27 cellular contexts compared by ENCODE assay signal in the genomic region with DNA sequence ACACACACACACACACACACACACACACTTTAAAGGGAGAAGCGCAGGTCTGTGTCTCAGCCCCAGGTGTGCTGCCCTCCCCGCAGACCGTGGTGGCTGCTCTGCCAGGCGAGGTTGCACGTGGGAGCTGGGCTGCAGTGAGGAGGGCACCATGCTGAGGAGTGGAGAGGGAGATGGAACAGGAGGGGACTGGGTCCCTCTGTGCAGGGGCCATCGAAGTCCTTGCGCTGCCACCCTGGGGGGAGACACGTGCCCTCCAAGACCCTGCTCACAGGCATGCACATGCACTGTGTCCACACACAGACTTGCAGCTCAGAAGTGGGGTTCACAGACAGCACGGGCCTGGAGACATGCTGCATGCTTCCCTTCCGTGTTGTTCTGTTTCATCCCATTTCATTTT.
"Had no signal": no experiment of that assay in that cellular context is flagged by ENCODE, and none has a peak within 500 bp of the region (broad histone marks: within the 10 kb centered on the region; RNA-seq: fewer than 3 reads in every experiment).

No MANE protein-coding gene starts in this region.

- H3K36me3 Mint-ChIP-seq: stimulated activated effector memory CD8-positive, alpha-beta T cell treated with anti-CD3 and anti-CD28 coated beads, Interleukin-12 subunit alpha, Interleukin-12 subunit beta, amount 100 ng/mL, for 72 hours had no signal

- H3K4me3 ChIP-seq: esophagus muscularis mucosa, left ventricle myocardium inferior, lung, mucosa of descending colon, prostate gland, smooth muscle cell, stomach, thyroid gland had no signal

- H3K27ac ChIP-seq: esophagus muscularis mucosa, left ventricle myocardium inferior, prostate gland, stomach, thyroid gland had no signal

- ATAC-seq: left colon; mucosa of descending colon; right cardiac atrium; stimulated activated effector memory CD8-positive, alpha-beta T cell treated with anti-CD3 and anti-CD28 coated beads, Interleukin-12 subunit alpha, Interleukin-12 subunit beta, amount 100 ng/mL, for 72 hours had no signal

- H3K27me3 ChIP-seq: esophagus muscularis mucosa, stomach, thyroid gland had no signal

- H3K4me2 ChIP-seq: smooth muscle cell had no signal

- H3K27ac Mint-ChIP-seq: immature natural killer cell; memory B cell; mesothelial cell of epicardium; natural killer cell treated with Interleukin-12 subunit alpha and Interleukin-12 subunit beta and Interleukin-15 and Interleukin-18, amount 100 ng/mL, for 72 hours; stimulated activated effector memory CD8-positive, alpha-beta T cell treated with anti-CD3 and anti-CD28 coated beads, Interleukin-12 subunit alpha, Interleukin-12 subunit beta, amount 100 ng/mL, for 72 hours; type B pancreatic cell had no signal

- DNase-seq: cortex of kidney; effector CD4-positive, alpha-beta T cell; foreskin melanocyte; glutamatergic neuron; hypothalamus; immature natural killer cell; islet precursor cell; left colon; left ventricle myocardium inferior; mucosa of descending colon; naive B cell; stimulated activated CD4-positive, alpha-beta T cell treated with anti-CD3 and anti-CD28 coated beads, Interleukin-2, amount 100 ng/mL, for 24 hours; stimulated activated CD4-positive, alpha-beta T cell treated with anti-CD3 and anti-CD28 coated beads, Interleukin-4, amount 100 ng/mL, for 24 hours; stimulated activated naive CD4-positive, alpha-beta T cell treated with Interleukin-2 at 50 U/mL for 16 hours; stomach had no signal

- H3K9me3 ChIP-seq: esophagus muscularis mucosa, prostate gland, thyroid gland had no signal

- H3K4me3 Mint-ChIP-seq: immature natural killer cell; memory B cell; mesothelial cell of epicardium; natural killer cell treated with Interleukin-12 subunit alpha and Interleukin-12 subunit beta and Interleukin-15 and Interleukin-18, amount 100 ng/mL, for 72 hours; neural crest cell; stimulated activated effector memory CD8-positive, alpha-beta T cell treated with anti-CD3 and anti-CD28 coated beads, Interleukin-12 subunit alpha, Interleukin-12 subunit beta, amount 100 ng/mL, for 72 hours; type B pancreatic cell had no signal

- H3K27me3 Mint-ChIP-seq: memory B cell; natural killer cell treated with Interleukin-12 subunit alpha and Interleukin-12 subunit beta and Interleukin-15 and Interleukin-18, amount 100 ng/mL, for 72 hours; type B pancreatic cell had no signal

- H3K4me1 ChIP-seq: prostate gland, thyroid gland had no signal

- H3K36me3 ChIP-seq: left ventricle myocardium inferior, prostate gland, thyroid gland had no signal
